In the genomic region with DNA sequence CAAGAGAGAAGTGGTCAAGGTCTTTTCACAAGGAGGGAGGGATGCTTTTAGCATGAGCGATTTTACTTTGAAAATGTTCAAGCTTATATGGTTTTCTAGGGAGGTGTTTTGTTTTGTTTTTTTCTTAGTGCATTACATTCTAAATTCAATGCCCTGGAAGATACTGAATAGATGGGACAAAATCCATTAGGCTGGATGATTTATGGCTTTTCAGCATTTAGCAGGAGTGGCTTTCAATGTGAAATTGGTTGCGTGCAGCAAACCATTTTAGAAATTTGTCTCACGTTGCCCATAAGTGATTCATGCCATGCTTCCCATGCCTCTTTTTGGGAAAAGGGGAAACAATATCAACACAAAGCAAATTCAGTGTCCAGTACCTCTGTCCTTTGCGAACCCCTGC, we compare ENCODE assay signal across 20 cellular contexts.
A peak's percentile ranks its signal among the peaks of the same experiment; 100 is the strongest.
DNase-seq lines count a peak whose midpoint lies in the region; ATAC-seq and TF ChIP-seq lines count a peak whose summit lies in the region.
"Had no signal": no experiment of that assay in that cellular context is flagged by ENCODE, and none has a peak within 500 bp of the region (broad histone marks: within the 10 kb centered on the region; RNA-seq: fewer than 3 reads in every experiment).

No MANE protein-coding gene starts in this region.

- DNase-seq in DMS79 (lab: John Stamatoyannopoulos, UW) (peak; percentile 33), NCI-H1436 treated with DMSO at 0.1 percent for 48 hours (lab: John Stamatoyannopoulos, UW) (peak; percentile 25), chondrocyte (ENCODE audit: low spot score) (no peak), SHP77 (lab: John Stamatoyannopoulos, UW) (no peak), SJCRH30 (no peak), hypothalamus (lab: John Stamatoyannopoulos, UW) (no peak)
- DNase-seq: activated CD4-positive, alpha-beta T cell treated with anti-CD3 and anti-CD28 coated beads, Interleukin-2, amount 50 U/mL, for 48 hours; activated naive CD8-positive, alpha-beta T cell treated with anti-CD3 and anti-CD28 coated beads, Interleukin-2, amount 50 U/mL, for 24 hours; activated T-cell treated with anti-CD3 and anti-CD28 coated beads, Interleukin-2, amount 50 U/mL, for 72 hours; GF-D8; glutamatergic neuron; midbrain; NCI-H1092 treated with DMSO at 0.1 percent for 48 hours; NCI-H510A treated with DMSO at 0.1 percent for 48 hours; OCI-M1; spleen; stimulated activated naive CD4-positive, alpha-beta T cell had no signal

- no peaks in the 10 kb centered on the region for H3K36me3 Mint-ChIP-seq in chondrocyte (ENCODE audit: low read depth)
- H3K36me3 Mint-ChIP-seq: IgD-negative memory B cell had no signal

- H3K36me3 ChIP-seq in rectal smooth muscle tissue (ENCODE audit: control insufficient read depth, insufficient read depth, low read length), result no peaks in the 10 kb centered on the region
- no peaks in the 10 kb centered on the region for H3K36me3 ChIP-seq in SJCRH30
- H3K36me3 ChIP-seq: spleen had no signal

- no peaks in the 10 kb centered on the region for H3K4me1 ChIP-seq in rectal smooth muscle tissue (ENCODE audit: control insufficient read depth, insufficient read depth, low read length)
- peaks cover 44% of the 10 kb centered on the region for H3K4me1 ChIP-seq in SJCRH30
- H3K4me1 ChIP-seq: spleen had no signal

- peak overlapping the region; percentile 20 for H3K4me3 Mint-ChIP-seq in chondrocyte (ENCODE audit: unreplicated experiment)
- H3K4me3 Mint-ChIP-seq: activated naive CD8-positive, alpha-beta T cell treated with anti-CD3 and anti-CD28 coated beads, Interleukin-2, amount 50 U/mL, for 24 hours; activated T-cell treated with anti-CD3 and anti-CD28 coated beads, Interleukin-2, amount 50 U/mL, for 72 hours; IgD-negative memory B cell had no signal

- H3K27ac Mint-ChIP-seq in chondrocyte (ENCODE audit: unreplicated experiment), result peak overlapping the region; percentile 85
- H3K27ac Mint-ChIP-seq: activated naive CD8-positive, alpha-beta T cell treated with anti-CD3 and anti-CD28 coated beads, Interleukin-2, amount 50 U/mL, for 24 hours; activated T-cell treated with anti-CD3 and anti-CD28 coated beads, Interleukin-2, amount 50 U/mL, for 72 hours had no signal

- TF ChIP-seq CTCF in chondrocyte (IDR thresholded peaks at IDR 0.05), result no peak

- H3K4me3 ChIP-seq in rectal smooth muscle tissue (ENCODE audit: low read length) (no peak overlapping the region), SJCRH30 (no peak overlapping the region)
- H3K4me3 ChIP-seq: spleen had no signal

- H3K27ac ChIP-seq in rectal smooth muscle tissue (ENCODE audit: low read depth, low read length) (peak overlapping the region; percentile 6), SJCRH30 (no peak overlapping the region)

- H3K9ac ChIP-seq in rectal smooth muscle tissue (ENCODE audit: low read length), result no peak overlapping the region

- H3K27me3 ChIP-seq in rectal smooth muscle tissue (ENCODE audit: control insufficient read depth, insufficient read depth, low read length) (no peaks in the 10 kb centered on the region), SJCRH30 (no peaks in the 10 kb centered on the region)

- H3K9me3 ChIP-seq in SJCRH30 (replicated peaks), result no peaks in the 10 kb centered on the region
- H3K9me3 ChIP-seq: spleen had no signal

- peaks cover 39% of the 10 kb centered on the region for H3K4me1 Mint-ChIP-seq in chondrocyte (ENCODE audit: low read depth)
- H3K4me1 Mint-ChIP-seq: activated naive CD8-positive, alpha-beta T cell treated with anti-CD3 and anti-CD28 coated beads, Interleukin-2, amount 50 U/mL, for 24 hours; IgD-negative memory B cell had no signal

- no peak for ATAC-seq in GM18868 (IDR thresholded peaks at IDR 0.05; ENCODE audit: unreplicated experiment)
- ATAC-seq: activated naive CD8-positive, alpha-beta T cell treated with anti-CD3 and anti-CD28 coated beads, Interleukin-2, amount 50 U/mL, for 24 hours; activated T-cell treated with anti-CD3 and anti-CD28 coated beads, Interleukin-2, amount 50 U/mL, for 72 hours had no signal

- no peaks in the 10 kb centered on the region for H3K9me3 Mint-ChIP-seq in chondrocyte (ENCODE audit: low read depth)
- H3K9me3 Mint-ChIP-seq: activated naive CD8-positive, alpha-beta T cell treated with anti-CD3 and anti-CD28 coated beads, Interleukin-2, amount 50 U/mL, for 24 hours; activated T-cell treated with anti-CD3 and anti-CD28 coated beads, Interleukin-2, amount 50 U/mL, for 72 hours; IgD-negative memory B cell had no signal

- no peaks in the 10 kb centered on the region for H3K27me3 Mint-ChIP-seq in chondrocyte (ENCODE audit: low read depth)

Comparison
In these comparisons a context has a peak if more than half of its experiments do, and no peak if none do; other contexts are left out.
1. DNase-seq: peak in DMS79 (single experiment) and NCI-H1436 treated with DMSO at 0.1 percent for 48 hours (single experiment); none in chondrocyte (single experiment), SHP77 (0 of 2), SJCRH30 (0 of 2) and hypothalamus (0 of 51).